1 cellular context compared by ENCODE assay signal in genomic region chr20:64041781-64042771, GRCh38.
A peak's percentile ranks its signal among the peaks of the same experiment; 100 is the strongest.
TF ChIP-seq lines count a peak whose summit lies in the region.

No MANE protein-coding gene starts in this region.

TF ChIP-seq in HepG2, 621 proteins besides CTCF, POLR2A, EP300 and RAD21 (continued from another document and continues in another):
- TF ChIP-seq ZNF770 (CRISPR knock-in tag; IDR thresholded peaks at IDR 0.05), result no peak
- no peak for TF ChIP-seq RNF219 (CRISPR knock-in tag; IDR thresholded peaks at IDR 0.05)
- no peak for TF ChIP-seq NBN (conservative IDR thresholded peaks at IDR 0.05)
- TF ChIP-seq EEA1 (CRISPR knock-in tag; IDR thresholded peaks at IDR 0.05; ENCODE audit: borderline replicate concordance), result peak; percentile 69; the same call in 1 of the 2 replicates
- no peak for TF ChIP-seq PHB2 (IDR thresholded peaks at IDR 0.05; ENCODE audit: partially characterized antibody)
- TF ChIP-seq ZBTB7A (CRISPR knock-in tag; IDR thresholded peaks at IDR 0.05), result peak; percentile 81
- TF ChIP-seq ZNF101 (CRISPR knock-in tag; IDR thresholded peaks at IDR 0.05; ENCODE audit: borderline replicate concordance, low read depth), result 0 out of 2 replicates have a peak, but pooled peaks have one; percentile 48
- no peak for TF ChIP-seq SIN3B (IDR thresholded peaks at IDR 0.05; ENCODE audit: low read length)
- TF ChIP-seq PCBP1 (IDR thresholded peaks at IDR 0.05; ENCODE audit: borderline replicate concordance, low read depth, low read length), result peak; percentile 86; the same call in 1 of the 2 replicates
- TF ChIP-seq YEATS4 (CRISPR knock-in tag; IDR thresholded peaks at IDR 0.05; ENCODE audit: borderline replicate concordance), result no peak; the same call in 1 of the 2 replicates
- 0 out of 2 replicates have a peak, but pooled peaks have one; percentile 70 for TF ChIP-seq ZBTB4 (CRISPR knock-in tag; IDR thresholded peaks at IDR 0.05; ENCODE audit: borderline replicate concordance)
- 0 out of 2 replicates have a peak, but pooled peaks have one; percentile 35 for TF ChIP-seq ZHX1 (CRISPR knock-in tag; IDR thresholded peaks at IDR 0.05; ENCODE audit: low read depth)
- 0 out of 2 replicates have a peak, but pooled peaks have one; percentile 12 for TF ChIP-seq NR3C1 (CRISPR knock-in tag; IDR thresholded peaks at IDR 0.05)
- no peak; the same call in 1 of the 2 replicates for TF ChIP-seq NFIC (IDR thresholded peaks at IDR 0.05; ENCODE audit: low read length)
- TF ChIP-seq ZBTB33 (CRISPR knock-in tag; IDR thresholded peaks at IDR 0.05), result no peak
- TF ChIP-seq HOXA3 (CRISPR knock-in tag; IDR thresholded peaks at IDR 0.05), result peak; percentile 58
- TF ChIP-seq ZBED4 (CRISPR knock-in tag; IDR thresholded peaks at IDR 0.05; ENCODE audit: borderline replicate concordance), result no peak
- no peak for TF ChIP-seq ZNF619 (CRISPR knock-in tag; IDR thresholded peaks at IDR 0.05)
- no peak for TF ChIP-seq ARNTL (CRISPR knock-in tag; IDR thresholded peaks at IDR 0.05)
- TF ChIP-seq HOXA7 (CRISPR knock-in tag; IDR thresholded peaks at IDR 0.05), result no peak
- TF ChIP-seq NR2F1 (CRISPR knock-in tag; IDR thresholded peaks at IDR 0.05), result no peak
- TF ChIP-seq ZBTB49 (CRISPR knock-in tag; IDR thresholded peaks at IDR 0.05; ENCODE audit: borderline replicate concordance), result no peak
- TF ChIP-seq ZNF251 (CRISPR knock-in tag; IDR thresholded peaks at IDR 0.05), result no peak
- TF ChIP-seq ZNF501 (CRISPR knock-in tag; IDR thresholded peaks at IDR 0.05), result peak; percentile 94
- TF ChIP-seq ZNF710 (CRISPR knock-in tag; IDR thresholded peaks at IDR 0.05; ENCODE audit: borderline replicate concordance), result 0 out of 2 replicates have a peak, but pooled peaks have one; percentile 22
- no peak; the same call in none of the 2 replicates for TF ChIP-seq ZBTB38 (CRISPR knock-in tag; IDR thresholded peaks at IDR 0.05)
- TF ChIP-seq ZNF597 (CRISPR knock-in tag; IDR thresholded peaks at IDR 0.05), result 0 out of 2 replicates have a peak, but pooled peaks have one; percentile 7
- TF ChIP-seq KDM1A (CRISPR knock-in tag; IDR thresholded peaks at IDR 0.05), result no peak
- peak; percentile 52; the same call in 1 of the 2 replicates for TF ChIP-seq ZNF704 (CRISPR knock-in tag; IDR thresholded peaks at IDR 0.05; ENCODE audit: borderline replicate concordance)
- peak; percentile 34; the same call in 1 of the 2 replicates for TF ChIP-seq SALL1 (CRISPR knock-in tag; IDR thresholded peaks at IDR 0.05)
- TF ChIP-seq U2AF1 (optimal IDR thresholded peaks at IDR 0.05; ENCODE audit: low read depth, low read length), result peak; percentile 79
